8 cellular contexts compared by ENCODE assay signal in the genomic region with DNA sequence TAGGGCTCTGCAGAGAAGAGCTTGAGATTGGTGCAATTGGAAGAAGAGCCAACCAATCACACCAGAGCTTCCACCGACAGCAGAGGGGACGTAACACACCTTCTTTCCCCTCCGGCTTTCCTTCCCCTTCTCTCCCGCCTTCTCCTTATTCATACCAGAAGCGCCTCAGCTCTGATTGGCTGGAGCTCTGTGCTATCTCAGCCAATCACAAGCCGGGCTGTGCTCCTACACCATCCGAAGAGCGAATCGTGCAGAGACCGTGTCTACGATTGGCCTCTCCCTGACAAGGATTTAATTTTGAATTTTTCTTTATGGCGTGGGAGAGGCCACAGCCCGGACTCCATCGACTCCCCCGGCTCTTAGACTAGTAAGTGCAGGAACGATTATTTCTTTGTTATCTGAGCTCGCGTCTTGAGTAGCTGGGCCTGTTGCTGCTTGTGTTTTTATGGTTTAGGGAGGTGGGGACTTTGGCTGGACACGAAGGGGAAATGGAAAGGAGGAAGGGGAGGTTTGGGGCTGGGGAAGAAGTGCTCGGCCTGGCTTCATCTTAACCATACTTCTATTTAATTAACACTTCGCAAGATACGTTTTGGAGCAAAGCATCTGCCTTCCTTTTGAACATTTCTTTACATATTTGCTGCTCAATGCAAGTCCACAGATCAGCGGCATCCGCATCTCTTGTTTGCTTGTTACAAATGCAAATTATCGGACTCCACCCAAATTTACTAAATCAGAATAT. TPM values are rescaled to one million over a fixed set of nuclear protein-coding genes. Genes with fewer than 3 reads are reported as not detected.
DNase-seq lines count a peak whose midpoint lies in the region; ATAC-seq and TF ChIP-seq lines count a peak whose summit lies in the region.

A gene (plus strand): TSS at position 308 of the 739 bp plus-strand sequence. CDS start 14,007 bp downstream, outside the sequence.

- TF ChIP-seq EP300 in transverse colon (IDR thresholded peaks at IDR 0.05; ENCODE audit: low read depth), result no peak

- peak within 1 kb of the TSS; percentile 77 for H3K4me3 ChIP-seq in MG63
- H3K4me3 ChIP-seq in SK-N-MC, result peak within 1 kb of the TSS; percentile 97
- H3K4me3 ChIP-seq in transverse colon, result peak within 1 kb of the TSS; percentile 55 to 85 (median 71)

- peak within 1 kb of the TSS; percentile 75 for H3K4me2 ChIP-seq in H9 (ENCODE audit: insufficient read depth, insufficient read length, low read length)

- peak within 1 kb of the TSS; percentile 73 for H4K5ac ChIP-seq in H9 (ENCODE audit: insufficient read length, low read depth, low read length)

- peak within 1 kb of the TSS; percentile 90 for H2BK120ac ChIP-seq in H9 (ENCODE audit: low read depth, low read length, poor library complexity, severe bottlenecking)

- no peaks in the 10 kb centered on the region for H3K27me3 Mint-ChIP-seq in H9 (ENCODE audit: low read depth)
- no peaks in the 10 kb centered on the region for H3K27me3 Mint-ChIP-seq in glutamatergic neuron (ENCODE audit: unreplicated experiment)
- no peaks in the 10 kb centered on the region for H3K27me3 Mint-ChIP-seq in osteocyte (ENCODE audit: unreplicated experiment)

- H3K4me1 ChIP-seq in H9 (ENCODE audit: insufficient read depth, low read length) (no peaks in the 10 kb centered on the region), transverse colon (peaks cover 14 to 36% (median 18%) of the 10 kb centered on the region in 4 donors)

- H4K20me1 ChIP-seq in H9 (ENCODE audit: control insufficient read depth, insufficient read depth, insufficient read length), result no peaks in the 10 kb centered on the region

- H3K4ac ChIP-seq in H9 (ENCODE audit: low read depth, low read length), result peak within 1 kb of the TSS; percentile 0; the same call in 1 of the 2 replicates

- H3K9ac ChIP-seq in H9 (ENCODE audit: extremely low read depth, insufficient read length, low read length), result peak within 1 kb of the TSS; percentile 96
- H3K9ac ChIP-seq in SK-N-MC (ENCODE audit: insufficient read length), result peak within 1 kb of the TSS; percentile 98

- no peak for TF ChIP-seq POLR2A in transverse colon (IDR thresholded peaks at IDR 0.05)

- H2BK20ac ChIP-seq in H9 (ENCODE audit: low read depth, low read length, poor library complexity, severe bottlenecking), result no peak within 1 kb of the TSS

- H2AK5ac ChIP-seq in H9 (ENCODE audit: insufficient read length, low read length), result no peak within 1 kb of the TSS

- peak within 1 kb of the TSS; percentile 11 for H4K91ac ChIP-seq in H9 (ENCODE audit: insufficient read length, low read depth, low read length)

- H3K27me3 ChIP-seq in H9 (ENCODE audit: insufficient read depth, low read length) (no peaks in the 10 kb centered on the region), MG63 (no peaks in the 10 kb centered on the region), transverse colon (no peaks in the 10 kb centered on the region)

- peaks cover 0 to 4% (median 3%) of the 10 kb centered on the region in 3 experiments; a peak in 3 of 7 replicates for H3K36me3 Mint-ChIP-seq in H9 (ENCODE audit: insufficient read depth in 1 of 3, low read depth in 3 of 3)
- peaks cover 0 to 17% of the 10 kb centered on the region in 2 donors for H3K36me3 Mint-ChIP-seq in activated naive CD4-positive, alpha-beta T cell treated with anti-CD3 and anti-CD28 coated beads, Interleukin-2, amount 50 U/mL, for 72 hours
- H3K36me3 Mint-ChIP-seq in glutamatergic neuron (ENCODE audit: unreplicated experiment), result no peaks in the 10 kb centered on the region
- H3K36me3 Mint-ChIP-seq in osteocyte (ENCODE audit: unreplicated experiment), result no peaks in the 10 kb centered on the region

- H3K79me2 ChIP-seq in H9 (ENCODE audit: insufficient read depth, low read length), result peaks cover 24% of the 10 kb centered on the region; the same call in 1 of the 2 replicates

- peak within 1 kb of the TSS; percentile 93 for H3K18ac ChIP-seq in H9 (ENCODE audit: insufficient read length, low read depth, low read length)

- in situ Hi-C loops in transverse colon (cut with MboI; ENCODE audit: low pct_ligation_motif_present in 1 of 4, low pct_unique_long_range_greater_than_20kb in 1 of 4, low sequenced_read_pairs in 3 of 4), result no loop called here

- no peak within 1 kb of the TSS for H4K8ac ChIP-seq in H9 (replicated peaks; ENCODE audit: insufficient read length, low read depth, low read length)

- no peak within 1 kb of the TSS for H3K23ac ChIP-seq in H9 (ENCODE audit: insufficient read length, low read depth, low read length)

- intact Hi-C loops in transverse colon (cut with DNase I; ENCODE audit: low total_unique reads), result loop anchor here (10.0 kb wide), 1 partner anchor 51 kb away; a partner anchor contains a TSS

- peak within 1 kb of the TSS; percentile 56 for H2BK5ac ChIP-seq in H9 (ENCODE audit: insufficient read length, low read length)

- DNase-seq in GM03348 (ENCODE audit: low spot score) (peak; percentile 96), H9 (peak; percentile 100), MG63 (peak; percentile 99), SK-N-MC (ENCODE audit: low read depth, low spot score) (peak; percentile 99), glutamatergic neuron (peak; percentile 87), osteocyte (ENCODE audit: extremely low spot score, unreplicated experiment) (peak; percentile 98), transverse colon (peak; percentile 95)
- peak; percentile 83 to 96 for DNase-seq in activated naive CD4-positive, alpha-beta T cell treated with anti-CD3 and anti-CD28 coated beads, Interleukin-2, amount 50 U/mL, for 72 hours (ENCODE audit: low spot score in 2 of 2)

- H2AFZ ChIP-seq in H9 (ENCODE audit: low read length), result no peak within 1 kb of the TSS

- peaks cover 6% of the 10 kb centered on the region for H3K79me1 ChIP-seq in H9 (ENCODE audit: insufficient read depth, low read depth, low read length, poor library complexity, severe bottlenecking)

- peak within 1 kb of the TSS; percentile 81 for H3K27ac ChIP-seq in H9 (ENCODE audit: insufficient read length, low read depth, low read length)
- H3K27ac ChIP-seq in SK-N-MC, result peak within 1 kb of the TSS; percentile 98
- H3K27ac ChIP-seq in transverse colon, result peak within 1 kb of the TSS; percentile 74 to 93 (median 88)

- H2BK15ac ChIP-seq in H9 (ENCODE audit: low read depth, low read length), result no peak within 1 kb of the TSS

- no peak within 1 kb of the TSS for H3T11ph ChIP-seq in H9 (ENCODE audit: low read length)

- H3K23me2 ChIP-seq in H9 (ENCODE audit: insufficient read length, low read depth, low read length, poor library complexity, severe bottlenecking), result peaks cover 5% of the 10 kb centered on the region

- H3K9me3 Mint-ChIP-seq in H9 (no peaks in the 10 kb centered on the region), glutamatergic neuron (ENCODE audit: unreplicated experiment) (peaks cover 3% of the 10 kb centered on the region), osteocyte (ENCODE audit: unreplicated experiment) (no peaks in the 10 kb centered on the region)
- H3K9me3 Mint-ChIP-seq in activated naive CD4-positive, alpha-beta T cell treated with anti-CD3 and anti-CD28 coated beads, Interleukin-2, amount 50 U/mL, for 72 hours, result no peaks in the 10 kb centered on the region

- no CpG with 5 or more reads among the region's 25 CpGs for WGBS in H9 (ENCODE audit: extremely low coverage, insufficient read length, low lambda C conversion rate)
- 0% methylated on average over 16 to 25 of the region's 25 CpGs for WGBS in transverse colon (ENCODE audit: low coverage in 1 of 2), 2 donors

- H3K4me3 Mint-ChIP-seq in H9 (no peak within 1 kb of the TSS), glutamatergic neuron (ENCODE audit: unreplicated experiment) (no peak within 1 kb of the TSS), osteocyte (ENCODE audit: unreplicated experiment) (peak within 1 kb of the TSS; percentile 28)

- no peak within 1 kb of the TSS for H3K27ac Mint-ChIP-seq in H9
- no peak within 1 kb of the TSS for H3K27ac Mint-ChIP-seq in activated naive CD4-positive, alpha-beta T cell treated with anti-CD3 and anti-CD28 coated beads, Interleukin-2, amount 50 U/mL, for 72 hours
- no peak within 1 kb of the TSS for H3K27ac Mint-ChIP-seq in glutamatergic neuron (ENCODE audit: unreplicated experiment)
- no peak within 1 kb of the TSS for H3K27ac Mint-ChIP-seq in osteocyte (ENCODE audit: unreplicated experiment)

- peak within 1 kb of the TSS; percentile 99 for H3K14ac ChIP-seq in H9 (ENCODE audit: insufficient read depth, low read length)

- TF ChIP-seq CTCF in H9 (conservative IDR thresholded peaks at IDR 0.05) (no peak), glutamatergic neuron (IDR thresholded peaks at IDR 0.05; ENCODE audit: partially characterized antibody, unreplicated experiment) (no peak), osteocyte (IDR thresholded peaks at IDR 0.05) (no peak), transverse colon (IDR thresholded peaks at IDR 0.05) (no peak)

- H3K36me3 ChIP-seq in MG63, result peaks cover 20% of the 10 kb centered on the region
- peaks cover 7% of the 10 kb centered on the region for H3K36me3 ChIP-seq in SK-N-MC (ENCODE audit: insufficient read depth, low read length)
- H3K36me3 ChIP-seq in transverse colon, result no peaks in the 10 kb centered on the region

- ATAC-seq in activated naive CD4-positive, alpha-beta T cell treated with anti-CD3 and anti-CD28 coated beads, Interleukin-2, amount 50 U/mL, for 72 hours, result peak; percentile 88 to 92

- no peak within 1 kb of the TSS for H2BK12ac ChIP-seq in H9 (ENCODE audit: insufficient read length, low read depth, low read length)

- H3K9me3 ChIP-seq in H9 (ENCODE audit: control insufficient read depth, low read depth, low read length), result no peaks in the 10 kb centered on the region
- no peaks in the 10 kb centered on the region for H3K9me3 ChIP-seq in MG63
- H3K9me3 ChIP-seq in SK-N-MC (ENCODE audit: low read depth, low read length), result no peaks in the 10 kb centered on the region
- H3K9me3 ChIP-seq in transverse colon, result no peaks in the 10 kb centered on the region

- peaks cover 38 to 44% of the 10 kb centered on the region in 2 experiments for H3K4me1 Mint-ChIP-seq in H9
- H3K4me1 Mint-ChIP-seq in glutamatergic neuron (ENCODE audit: low read depth, unreplicated experiment), result peaks cover 12% of the 10 kb centered on the region
- peaks cover 53% of the 10 kb centered on the region for H3K4me1 Mint-ChIP-seq in osteocyte (ENCODE audit: unreplicated experiment)

- H3K56ac ChIP-seq in H9 (ENCODE audit: insufficient read length, low read depth, low read length), result peak within 1 kb of the TSS; percentile 88

RNA-seq across cellular contexts. Expression of the gene that starts here (rescaled TPM):
- total RNA-seq in H9 (2021) (70.6 and 70.7 TPM in 2 replicates), glutamatergic neuron (ENCODE audit: unreplicated experiment) (9.6 TPM), osteocyte (11.1 TPM in 2 replicates), transverse colon (100 to 1,000 TPM in 1 of 4 donors, 10 to 100 TPM in 1, under 1 TPM in 1, not detected in 1; 0.68 to 115 (median 15.7) TPM)
- total RNA-seq in MG63 (2014; rRNA removed; shearing (Covaris generic); ENCODE audit: low replicate concordance), result 27.6 and 30.4 TPM in 2 replicates
- 100 to 1,000 TPM in 1 of 2 donors, 10 to 100 TPM in 1; 87.5 to 103 TPM for total RNA-seq in activated naive CD4-positive, alpha-beta T cell treated with anti-CD3 and anti-CD28 coated beads, Interleukin-2, amount 50 U/mL, for 72 hours

Comparison
In these comparisons a context has a peak if more than half of its experiments do, and no peak if none do; other contexts are left out.
1. Peak in every context shown above with its lines: DNase-seq, ATAC-seq, H3K4me3 ChIP-seq and H3K27ac ChIP-seq.